ENCODE assay signal across 14 cellular contexts in the genomic region with DNA sequence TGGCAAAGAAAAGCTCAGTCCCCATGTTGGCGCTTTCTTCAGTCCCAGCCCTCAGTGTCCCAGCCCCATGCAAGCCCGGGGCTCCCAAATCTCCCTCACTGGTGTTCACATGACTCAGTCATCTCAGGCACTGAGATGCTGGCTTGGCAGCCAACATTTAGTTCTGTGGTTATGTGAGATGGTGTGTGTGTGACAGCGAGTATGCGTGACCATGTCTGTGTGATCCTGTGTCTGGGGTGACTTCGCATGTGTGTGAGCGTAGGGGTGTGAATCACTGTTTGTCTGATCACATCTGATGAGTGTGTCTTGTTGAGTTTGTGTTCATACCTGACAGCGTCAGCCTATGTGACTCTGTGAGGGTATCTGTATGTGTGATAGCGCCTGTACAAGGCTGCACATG. TPM values are rescaled to one million over a fixed set of nuclear protein-coding genes. Genes with fewer than 3 reads are reported as not detected.
DNase-seq lines count a peak whose midpoint lies in the region; ATAC-seq and TF ChIP-seq lines count a peak whose summit lies in the region.
"Had no signal": no experiment of that assay in that cellular context is flagged by ENCODE, and none has a peak within 500 bp of the region (broad histone marks: within the 10 kb centered on the region; RNA-seq: fewer than 3 reads in every experiment).

No MANE protein-coding gene starts in this region.

- H4K8ac ChIP-seq in mesendoderm (ENCODE audit: low read depth, low read length), result no peak overlapping the region

- no peaks in the 10 kb centered on the region for H3K27me3 ChIP-seq in mesendoderm (ENCODE audit: insufficient read depth, low read length, poor library complexity)

- H3K4me3 ChIP-seq in HFF-Myc (replicated peaks; ENCODE audit: low read depth, low read length) (no peak overlapping the region), mesendoderm (ENCODE audit: low read length) (no peak overlapping the region)
- H3K4me3 ChIP-seq: heart right ventricle had no signal

- H3K4me3 Mint-ChIP-seq in activated CD4-positive, alpha-beta T cell treated with anti-CD3 and anti-CD28 coated beads, Interleukin-2, amount 10 ng/mL, durations not matched to agents 7 days and 5 days, result no peak overlapping the region
- H3K4me3 Mint-ChIP-seq: central memory CD8-positive, alpha-beta T cell; T-helper 1 cell treated with Interleukin-12 subunit alpha and Interleukin-12 subunit beta and Interleukin-4 antibody, amounts not matched to agents 30 μg/mL and 1 μg/mL, for 36 hours had no signal

- no CpG with 5 or more reads among the region's 8 CpGs for WGBS in mesendoderm (ENCODE audit: extremely low coverage, insufficient coverage, low lambda C conversion rate)

- no peak overlapping the region for H3K27ac ChIP-seq in mesendoderm (ENCODE audit: low read depth, low read length)

- peaks cover 22% of the 10 kb centered on the region for H3K4me1 ChIP-seq in mesendoderm (ENCODE audit: control insufficient read depth, low read depth, low read length)

- H3K4ac ChIP-seq in mesendoderm (ENCODE audit: low read depth, low read length), result no peak overlapping the region

- peaks cover 23% of the 10 kb centered on the region for H3K27me3 Mint-ChIP-seq in activated CD4-positive, alpha-beta T cell treated with anti-CD3 and anti-CD28 coated beads, Interleukin-2, amount 10 ng/mL, durations not matched to agents 7 days and 5 days

- H3K4me2 ChIP-seq in mesendoderm (ENCODE audit: low read length), result no peak overlapping the region

- no peak overlapping the region for H2BK5ac ChIP-seq in mesendoderm (ENCODE audit: low read length)

- intact Hi-C loops in Right ventricle myocardium inferior (cut with DNase I), result no loop called here

- no peak for ATAC-seq in GM21360 (IDR thresholded peaks at IDR 0.05; ENCODE audit: unreplicated experiment)
- ATAC-seq in Right ventricle myocardium inferior, result no peak
- no peak for ATAC-seq in HG02970 (IDR thresholded peaks at IDR 0.05; ENCODE audit: low FRiP score, unreplicated experiment)
- ATAC-seq: heart right ventricle had no signal

- no peak overlapping the region for H4K5ac ChIP-seq in mesendoderm (ENCODE audit: low read length)

- no peaks in the 10 kb centered on the region for H3K79me1 ChIP-seq in mesendoderm (ENCODE audit: low read length)

- no peaks in the 10 kb centered on the region for H3K79me2 ChIP-seq in mesendoderm (ENCODE audit: control insufficient read depth, insufficient read depth, low read length)

- TF ChIP-seq CTCF in HFF-Myc (IDR thresholded peaks at IDR 0.05; ENCODE audit: low read depth, low read length, missing control alignments), result no peak

- no peak overlapping the region for H2BK120ac ChIP-seq in mesendoderm (ENCODE audit: low read depth, low read length)

- no peaks in the 10 kb centered on the region for H3K9me3 Mint-ChIP-seq in activated CD4-positive, alpha-beta T cell treated with anti-CD3 and anti-CD28 coated beads, Interleukin-2, amount 10 ng/mL, durations not matched to agents 7 days and 5 days
- H3K9me3 Mint-ChIP-seq: central memory CD8-positive, alpha-beta T cell; T-helper 1 cell treated with Interleukin-12 subunit alpha and Interleukin-12 subunit beta and Interleukin-4 antibody, amounts not matched to agents 30 μg/mL and 1 μg/mL, for 36 hours had no signal

- H3K56ac ChIP-seq in mesendoderm (ENCODE audit: low read length), result peak overlapping the region; percentile 46

- POLR2A ChIA-PET in activated CD4-positive, alpha-beta T cell treated with anti-CD3 and anti-CD28 coated beads, Interleukin-2, amount 10 ng/mL, durations not matched to agents 7 days and 5 days (lab: Charles Lee), result no interaction called here

- no peaks in the 10 kb centered on the region for H3K36me3 Mint-ChIP-seq in activated CD4-positive, alpha-beta T cell treated with anti-CD3 and anti-CD28 coated beads, Interleukin-2, amount 10 ng/mL, durations not matched to agents 7 days and 5 days (ENCODE audit: low read depth)

- peak overlapping the region; percentile 10 for H3K9ac ChIP-seq in mesendoderm (ENCODE audit: low read length)

- no peak overlapping the region for H3K23ac ChIP-seq in mesendoderm (ENCODE audit: low read length)

- peaks cover 9% of the 10 kb centered on the region for H3K4me1 Mint-ChIP-seq in activated CD4-positive, alpha-beta T cell treated with anti-CD3 and anti-CD28 coated beads, Interleukin-2, amount 10 ng/mL, durations not matched to agents 7 days and 5 days

- H3K27ac Mint-ChIP-seq in activated CD4-positive, alpha-beta T cell treated with anti-CD3 and anti-CD28 coated beads, Interleukin-2, amount 10 ng/mL, durations not matched to agents 7 days and 5 days, result no peak overlapping the region
- H3K27ac Mint-ChIP-seq: T-helper 1 cell treated with Interleukin-12 subunit alpha and Interleukin-12 subunit beta and Interleukin-4 antibody, amounts not matched to agents 30 μg/mL and 1 μg/mL, for 36 hours had no signal

- H3K18ac ChIP-seq in mesendoderm (ENCODE audit: low read length), result no peak overlapping the region

- peak overlapping the region; percentile 71 for H2AK5ac ChIP-seq in mesendoderm (ENCODE audit: low read length)

- no peak overlapping the region for H2BK15ac ChIP-seq in mesendoderm (replicated peaks; ENCODE audit: low read depth)

- no peaks in the 10 kb centered on the region for H3K36me3 ChIP-seq in mesendoderm (ENCODE audit: control insufficient read depth, insufficient read depth, low read length)
- H3K36me3 ChIP-seq: heart right ventricle had no signal

- DNase-seq in AG08395 (ENCODE audit: low spot score), result peak; percentile 87
- DNase-seq in HFF-Myc (ENCODE audit: extremely low read depth, low read depth), result peak; percentile 85
- peak; percentile 93 for DNase-seq in astrocyte of the hippocampus (ENCODE audit: low read depth, low spot score)
- no peak for DNase-seq in mesendoderm
- no peak for DNase-seq in Right ventricle myocardium inferior (ENCODE audit: missing footprints)
- no peak for DNase-seq in activated CD4-positive, alpha-beta T cell treated with anti-CD3 and anti-CD28 coated beads, Interleukin-2, amount 10 ng/mL, durations not matched to agents 7 days and 5 days
- DNase-seq: activated CD8-positive, alpha-beta memory T cell treated with anti-CD3 and anti-CD28 coated beads, Interleukin-2, amount 50 U/mL, for 4 hours; heart right ventricle; NCI-H524 treated with DMSO at 0.1 percent for 48 hours; stimulated activated naive CD4-positive, alpha-beta T cell treated with Interleukin-2 at 50 U/mL for 16 hours had no signal

- CTCF ChIA-PET in activated CD4-positive, alpha-beta T cell treated with anti-CD3 and anti-CD28 coated beads, Interleukin-2, amount 10 ng/mL, durations not matched to agents 7 days and 5 days (lab: Charles Lee), result no interaction called here

RNA-seq across cellular contexts. Expression of gene CREB3L1, which starts 16.2 kb away (rescaled TPM):
- polyA plus RNA-seq in mesendoderm (2013, experiment 1 of 2), result 12.5 TPM
- 13.8 TPM for polyA plus RNA-seq in mesendoderm (2013, experiment 2 of 2)
- 64.1 TPM for total RNA-seq in Right ventricle myocardium inferior
- not detected for total RNA-seq in activated CD4-positive, alpha-beta T cell treated with anti-CD3 and anti-CD28 coated beads, Interleukin-2, amount 10 ng/mL, durations not matched to agents 7 days and 5 days

RNA-seq across cellular contexts. Expression of gene DGKZ, which starts 53.6 kb away (rescaled TPM):
- 67.4 TPM for polyA plus RNA-seq in mesendoderm (2013, experiment 1 of 2)
- 62.6 TPM for polyA plus RNA-seq in mesendoderm (2013, experiment 2 of 2)
- total RNA-seq in Right ventricle myocardium inferior, result 67.5 TPM
- 100 to 1,000 TPM; 178 to 187 TPM for total RNA-seq in activated CD4-positive, alpha-beta T cell treated with anti-CD3 and anti-CD28 coated beads, Interleukin-2, amount 10 ng/mL, durations not matched to agents 7 days and 5 days

Comparison
In these comparisons a context has a peak if more than half of its experiments do, and no peak if none do; other contexts are left out.
1. DNase-seq: peak in AG08395 (single experiment), HFF-Myc (single experiment) and astrocyte of the hippocampus (single experiment); none in mesendoderm (single experiment), Right ventricle myocardium inferior (single experiment) and activated CD4-positive, alpha-beta T cell treated with anti-CD3 and anti-CD28 coated beads, Interleukin-2, amount 10 ng/mL, durations not matched to agents 7 days and 5 days (single experiment).
2. RNA of gene CREB3L1, which starts 16.2 kb away (total RNA-seq): 64.1 TPM in Right ventricle myocardium inferior (single experiment); not detected in activated CD4-positive, alpha-beta T cell treated with anti-CD3 and anti-CD28 coated beads, Interleukin-2, amount 10 ng/mL, durations not matched to agents 7 days and 5 days; every median in the first group is over 10 times any median in the second.